In genomic region chr19:48806518-48806817, GRCh38 we compare ENCODE assay signal across 8 cellular contexts. TPM values are rescaled to one million over a fixed set of nuclear protein-coding genes. Genes with fewer than 3 reads are reported as not detected.
DNase-seq lines count a peak whose midpoint lies in the region; ATAC-seq and TF ChIP-seq lines count a peak whose summit lies in the region.
"Had no signal": no experiment of that assay in that cellular context is flagged by ENCODE, and none has a peak within 500 bp of the region (broad histone marks: within the 10 kb centered on the region; RNA-seq: fewer than 3 reads in every experiment).

No MANE protein-coding gene starts in this region.

- H3K9ac ChIP-seq in colonic mucosa (ENCODE audit: low read depth in 2 of 2, low read length in 2 of 2): no peak overlapping the region

- no peaks in the 10 kb centered on the region for H3K36me3 ChIP-seq in colonic mucosa

- H3K4me3 ChIP-seq in colonic mucosa: no peak overlapping the region
- H3K4me3 ChIP-seq: lung had no signal

- no peaks in the 10 kb centered on the region for H3K27me3 ChIP-seq in colonic mucosa

- H3K4me1 ChIP-seq in colonic mucosa: peaks cover 1% of the 10 kb centered on the region

- intact Hi-C loops in colonic mucosa (cut with DNase I): no loop called here

- no peak for ATAC-seq in GM19035 (IDR thresholded peaks at IDR 0.05; ENCODE audit: unreplicated experiment)

- no peaks in the 10 kb centered on the region for H3K9me3 ChIP-seq in colonic mucosa

- DNase-seq in stimulated activated naive CD4-positive, alpha-beta T cell (lab: John Stamatoyannopoulos, UW): peak; percentile 10 to 60 (median 30)
- no peak for DNase-seq in stimulated activated naive CD4-positive, alpha-beta T cell treated with Interleukin-2 at 50 U/mL for 16 hours (lab: John Stamatoyannopoulos, UW)
- DNase-seq in colonic mucosa (peak; percentile 70), NCI-H1105 (lab: John Stamatoyannopoulos, UW) (no peak), H4 (ENCODE audit: low spot score) (no peak)
- DNase-seq: KG1 had no signal

- no peak for TF ChIP-seq CTCF in colonic mucosa (IDR thresholded peaks at IDR 0.05)

- H3K27ac ChIP-seq in colonic mucosa: no peak overlapping the region

RNA-seq across cellular contexts. Expression of gene BCAT2, which starts 4.4 kb away (rescaled TPM):
- 10 to 100 TPM; 74.8 to 85.5 TPM for total RNA-seq in colonic mucosa
- 45.4 and 47.3 TPM in 2 replicates for total RNA-seq in H4 (2014; rRNA removed; shearing (Covaris generic))

RNA-seq across cellular contexts. Expression of gene HSD17B14, which starts 29.8 kb away (rescaled TPM):
- total RNA-seq in colonic mucosa: 1 to 10 TPM in 1 of 2 donors, under 1 TPM in 1; 0.79 to 2.8 TPM
- total RNA-seq in H4 (2014; rRNA removed; shearing (Covaris generic)): not detected in 2 replicates

RNA-seq across cellular contexts. Expression of gene FGF21, which starts 51.1 kb away (rescaled TPM):
- not detected for total RNA-seq in colonic mucosa
- total RNA-seq in H4 (2014; rRNA removed; shearing (Covaris generic)): not detected in 2 replicates
- total RNA-seq: lung had no signal

RNA-seq across cellular contexts. Expression of gene FUT1, which starts 54.0 kb away (rescaled TPM):
- under 1 TPM; 0.59 to 0.80 TPM for total RNA-seq in colonic mucosa
- 0.25 TPM in 1 of 2 replicates, not detected in the other for total RNA-seq in H4 (2014; rRNA removed; shearing (Covaris generic))

RNA-seq across cellular contexts. Expression of gene IZUMO1, which starts 59.8 kb away (rescaled TPM):
- total RNA-seq in colonic mucosa: not detected
- total RNA-seq in H4 (2014; rRNA removed; shearing (Covaris generic)): not detected in 2 replicates

Comparison
In these comparisons a context has a peak if more than half of its experiments do, and no peak if none do; other contexts are left out.
1. DNase-seq: peak in stimulated activated naive CD4-positive, alpha-beta T cell (6 of 6) and colonic mucosa (single experiment); none in stimulated activated naive CD4-positive, alpha-beta T cell treated with Interleukin-2 at 50 U/mL for 16 hours (single experiment), NCI-H1105 (single experiment) and H4 (single experiment).